Comparison of ENCODE assay signal across 14 cellular contexts in the genomic region with DNA sequence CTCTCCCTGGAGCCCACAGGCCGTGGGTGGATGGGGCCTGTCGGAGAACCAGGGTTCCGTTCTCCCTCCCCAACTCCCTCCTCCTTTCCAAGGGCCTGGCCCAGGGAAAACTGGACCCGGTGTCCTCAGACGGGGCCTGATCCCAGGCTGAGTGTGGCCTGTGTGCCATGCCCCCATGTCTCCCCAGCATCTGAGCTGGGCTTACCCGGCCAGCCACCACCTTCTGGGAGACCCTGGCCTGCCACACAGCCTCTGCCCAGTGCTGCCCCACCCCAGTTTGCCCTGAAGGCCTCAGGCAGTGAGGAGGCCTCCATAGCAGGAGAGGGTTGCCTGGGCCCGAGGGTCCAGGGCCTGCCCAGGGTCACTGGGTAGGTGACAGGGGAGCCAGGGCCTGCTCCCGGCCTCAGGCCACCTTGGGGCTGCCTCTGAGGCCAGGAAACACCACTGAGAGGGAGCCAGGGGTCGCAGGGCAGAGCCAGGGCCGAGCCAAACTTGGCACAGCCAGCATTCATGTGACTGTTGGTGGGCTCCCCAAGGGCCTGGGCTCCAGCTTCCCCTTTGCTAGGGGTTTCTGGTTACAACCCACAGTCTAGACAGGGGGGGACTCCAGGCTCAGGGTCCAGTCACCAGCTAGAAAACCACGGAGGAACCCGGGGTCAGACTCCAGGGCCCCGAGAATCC. TPM values are rescaled to one million over a fixed set of nuclear protein-coding genes. Genes with fewer than 3 reads are reported as not detected.
DNase-seq lines count a peak whose midpoint lies in the region; ATAC-seq and TF ChIP-seq lines count a peak whose summit lies in the region.
"Had no signal": no experiment of that assay in that cellular context is flagged by ENCODE, and none has a peak within 500 bp of the region (broad histone marks: within the 10 kb centered on the region; RNA-seq: fewer than 3 reads in every experiment).

No MANE protein-coding gene starts in this region.

- H2AK5ac ChIP-seq in neuronal stem cell (ENCODE audit: low read depth, low read length), result peak overlapping the region; percentile 81

- H3K27me3 ChIP-seq in neuronal stem cell (ENCODE audit: control insufficient read depth in 3 of 3, insufficient read depth in 3 of 3, low read depth in 1 of 3, low read length in 3 of 3), result peaks cover 7 to 45% (median 36%) of the 10 kb centered on the region in 3 experiments
- no peaks in the 10 kb centered on the region for H3K27me3 ChIP-seq in aorta (ENCODE audit: control insufficient read depth in 1 of 2, insufficient read depth in 2 of 2, low read length in 1 of 2)

- H3K27me3 Mint-ChIP-seq in natural killer cell treated with Interleukin-12 subunit alpha and Interleukin-12 subunit beta and Interleukin-15 and Interleukin-18, amount 100 ng/mL, for 72 hours, result peaks cover 4 to 12% of the 10 kb centered on the region in 2 donors
- peaks cover 0 to 13% of the 10 kb centered on the region in 2 donors for H3K27me3 Mint-ChIP-seq in natural killer cell (ENCODE audit: low read depth in 2 of 2)

- peak overlapping the region; percentile 25 for H3K4me2 ChIP-seq in neuronal stem cell (ENCODE audit: insufficient read depth, low read length, poor library complexity, severe bottlenecking)

- H3K23ac ChIP-seq in neuronal stem cell (ENCODE audit: low read depth, low read length, poor library complexity), result peak overlapping the region; percentile 80

- H3K27ac ChIP-seq in neuronal stem cell (replicated peaks; ENCODE audit: low read length) (no peak overlapping the region), aorta (ENCODE audit: low read depth in 1 of 2, low read length in 2 of 2) (peak overlapping the region; percentile 10 to 86)

- H3K14ac ChIP-seq in neuronal stem cell (ENCODE audit: low read length), result peak overlapping the region; percentile 38

- peak overlapping the region; percentile 43 to 47 for H3K27ac Mint-ChIP-seq in natural killer cell treated with Interleukin-12 subunit alpha and Interleukin-12 subunit beta and Interleukin-15 and Interleukin-18, amount 100 ng/mL, for 72 hours
- peak overlapping the region in 1 of 2 donors; percentile 78 for H3K27ac Mint-ChIP-seq in natural killer cell

- peak overlapping the region; percentile 71 for H3K4me3 Mint-ChIP-seq in natural killer cell treated with Interleukin-12 subunit alpha and Interleukin-12 subunit beta and Interleukin-15 and Interleukin-18, amount 100 ng/mL, for 72 hours
- no peak overlapping the region for H3K4me3 Mint-ChIP-seq in natural killer cell
- H3K4me3 Mint-ChIP-seq: stimulated activated naive CD8-positive, alpha-beta T cell treated with anti-CD3 and anti-CD28 coated beads, Interleukin-15, Interleukin-2, amounts not matched to agents 100 ng/mL and 50 ng/mL, for 24 hours had no signal

- TF ChIP-seq CTCF in natural killer cell (IDR thresholded peaks at IDR 0.05), result no peak

- H3K79me1 ChIP-seq in neuronal stem cell (ENCODE audit: low read depth, low read length), result no peaks in the 10 kb centered on the region

- no peak overlapping the region for H3K9ac ChIP-seq in neuronal stem cell (ENCODE audit: low read depth, low read length, poor library complexity)

- H3K4ac ChIP-seq in neuronal stem cell (ENCODE audit: low read length), result no peak overlapping the region

- no peak overlapping the region for H2BK5ac ChIP-seq in neuronal stem cell (ENCODE audit: low read length)

- peak overlapping the region; percentile 22 for H2BK12ac ChIP-seq in neuronal stem cell (ENCODE audit: low read length)

- no peak for ATAC-seq in natural killer cell treated with Interleukin-12 subunit alpha and Interleukin-12 subunit beta and Interleukin-15 and Interleukin-18, amount 100 ng/mL, for 72 hours
- ATAC-seq in natural killer cell (no peak), aorta (ENCODE audit: low FRiP score) (no peak), GM21515 (IDR thresholded peaks at IDR 0.05; ENCODE audit: unreplicated experiment) (no peak)

- peak overlapping the region; percentile 71 for H3K18ac ChIP-seq in neuronal stem cell (ENCODE audit: low read length)

- TF ChIP-seq POLR2A in erythroblast (IDR thresholded peaks at IDR 0.05; ENCODE audit: low read length), result peak; percentile 17

- peaks cover 0 to under 1% of the 10 kb centered on the region in 2 donors for H3K9me3 ChIP-seq in neuronal stem cell (replicated peaks in 1 of 2; ENCODE audit: control insufficient read depth in 2 of 2, insufficient read depth in 1 of 2, low read depth in 1 of 2, low read length in 2 of 2)
- H3K9me3 ChIP-seq in aorta (ENCODE audit: control insufficient read depth, low read length), result no peaks in the 10 kb centered on the region

- H3K4me3 ChIP-seq in neuronal stem cell (ENCODE audit: low read length in 2 of 2), result no peak overlapping the region
- H3K4me3 ChIP-seq in aorta (ENCODE audit: low read length in 2 of 2), result no peak overlapping the region

- peaks cover 4% of the 10 kb centered on the region for H3K36me3 Mint-ChIP-seq in natural killer cell treated with Interleukin-12 subunit alpha and Interleukin-12 subunit beta and Interleukin-15 and Interleukin-18, amount 100 ng/mL, for 72 hours
- no peaks in the 10 kb centered on the region for H3K36me3 Mint-ChIP-seq in natural killer cell

- H3K9me3 Mint-ChIP-seq in natural killer cell treated with Interleukin-12 subunit alpha and Interleukin-12 subunit beta and Interleukin-15 and Interleukin-18, amount 100 ng/mL, for 72 hours, result peaks cover 3% of the 10 kb centered on the region
- no peaks in the 10 kb centered on the region for H3K9me3 Mint-ChIP-seq in natural killer cell

- H3K36me3 ChIP-seq in neuronal stem cell (replicated peaks in 1 of 2; ENCODE audit: control insufficient read depth in 2 of 2, insufficient read depth in 2 of 2, low read length in 2 of 2) (peaks cover 2 to 13% of the 10 kb centered on the region in 2 donors), aorta (ENCODE audit: control insufficient read depth in 1 of 2, insufficient read depth in 2 of 2, low read length in 1 of 2) (peaks cover 0 to 4% of the 10 kb centered on the region in 2 donors)

- DNase-seq in natural killer cell treated with Interleukin-12 subunit alpha and Interleukin-12 subunit beta and Interleukin-15 and Interleukin-18, amount 100 ng/mL, for 72 hours (ENCODE audit: low spot score), result peak; percentile 58
- DNase-seq in natural killer cell, result no peak
- no peak for DNase-seq in erythroblast (lab: John Stamatoyannopoulos, UW)
- DNase-seq in neuronal stem cell (ENCODE audit: low spot score), result no peak
- DNase-seq in aorta, result peak; percentile 58 to 69
- no peak for DNase-seq in NCI-H82 treated with DMSO at 0.1 percent for 48 hours (lab: John Stamatoyannopoulos, UW; ENCODE audit: unreplicated experiment)
- DNase-seq in GM19240 (ENCODE audit: insufficient read length, low spot score), result no peak
- DNase-seq: activated CD8-positive, alpha-beta memory T cell treated with anti-CD3 and anti-CD28 coated beads, Interleukin-2, amount 50 U/mL, for 48 hours; NCI-H2029; stimulated activated CD4-positive, alpha-beta T cell treated with anti-CD3 and anti-CD28 coated beads, Interleukin-2, amount 100 ng/mL, for 48 hours had no signal

- no peak overlapping the region for H2BK120ac ChIP-seq in neuronal stem cell (ENCODE audit: low read depth, low read length)

- H3K4me1 Mint-ChIP-seq in natural killer cell treated with Interleukin-12 subunit alpha and Interleukin-12 subunit beta and Interleukin-15 and Interleukin-18, amount 100 ng/mL, for 72 hours (ENCODE audit: low read depth in 2 of 2), result peaks cover 29 to 43% of the 10 kb centered on the region in 2 donors
- peaks cover 30 to 84% of the 10 kb centered on the region in 2 donors for H3K4me1 Mint-ChIP-seq in natural killer cell

- H2BK15ac ChIP-seq in neuronal stem cell (ENCODE audit: low read length), result peak overlapping the region; percentile 37

- peak overlapping the region; percentile 17 for H4K8ac ChIP-seq in neuronal stem cell (ENCODE audit: low read depth, low read length)

- WGBS in neuronal stem cell (ENCODE audit: extremely low coverage in 2 of 2, insufficient read length in 2 of 2, insufficient replicate concordance in 1 of 2), 2 donors, result no CpG with 5 or more reads among the region's 13 CpGs
- 49 to 51% methylated on average over 13 of the region's 13 CpGs for WGBS in aorta, 2 donors

- H2AFZ ChIP-seq in neuronal stem cell (ENCODE audit: low read length), result no peak overlapping the region

- H4K91ac ChIP-seq in neuronal stem cell (ENCODE audit: low read depth, low read length, poor library complexity), result no peak overlapping the region

- intact Hi-C loops in natural killer cell (cut with micrococcal nuclease), result no loop called here
- intact Hi-C loops in aorta (cut with DNase I), result no loop called here

- peaks cover 0 to 14% of the 10 kb centered on the region in 2 donors for H3K4me1 ChIP-seq in neuronal stem cell (ENCODE audit: control insufficient read depth in 2 of 2, insufficient read depth in 1 of 2, low read depth in 1 of 2, low read length in 2 of 2)
- no peaks in the 10 kb centered on the region for H3K4me1 ChIP-seq in aorta (ENCODE audit: control insufficient read depth in 1 of 2, insufficient read depth in 2 of 2, low read length in 2 of 2)

RNA-seq across cellular contexts. Expression of a gene that starts 0.6 kb away (rescaled TPM):
- total RNA-seq in natural killer cell treated with Interleukin-12 subunit alpha and Interleukin-12 subunit beta and Interleukin-15 and Interleukin-18, amount 100 ng/mL, for 72 hours, result 1 to 10 TPM; 2.3 to 8.1 TPM
- total RNA-seq in natural killer cell (1 to 10 TPM; 5.5 to 8.1 (median 6.5) TPM), aorta (10 to 100 TPM; 10.7 to 15.0 TPM)
- polyA plus RNA-seq in neuronal stem cell (2013, experiment 1 of 2), result 0.40 TPM
- polyA plus RNA-seq in neuronal stem cell (2013, experiment 2 of 2), result 0.39 TPM
- polyA plus RNA-seq in aorta, result 10 to 100 TPM in 1 of 2 donors, 1 to 10 TPM in 1; 1.9 to 47.7 TPM

RNA-seq across cellular contexts. Expression of a gene that starts 12.7 kb away (rescaled TPM):
- 100 to 1,000 TPM; 350 to 592 TPM for total RNA-seq in natural killer cell treated with Interleukin-12 subunit alpha and Interleukin-12 subunit beta and Interleukin-15 and Interleukin-18, amount 100 ng/mL, for 72 hours
- total RNA-seq in natural killer cell, result 100 to 1,000 TPM; 388 to 446 (median 415) TPM
- polyA plus RNA-seq in neuronal stem cell (2013, experiment 1 of 2), result 48.8 TPM
- polyA plus RNA-seq in neuronal stem cell (2013, experiment 2 of 2), result 46.1 TPM
- total RNA-seq in aorta, result 100 to 1,000 TPM; 473 to 535 TPM
- polyA plus RNA-seq in aorta, result 100 to 1,000 TPM; 619 to 646 TPM

RNA-seq across cellular contexts. Expression of a gene that starts 54.0 kb away (rescaled TPM):
- total RNA-seq in natural killer cell treated with Interleukin-12 subunit alpha and Interleukin-12 subunit beta and Interleukin-15 and Interleukin-18, amount 100 ng/mL, for 72 hours, result not detected
- total RNA-seq in natural killer cell (not detected), aorta (not detected)
- polyA plus RNA-seq in neuronal stem cell (2013, experiment 1 of 2), result not detected
- not detected for polyA plus RNA-seq in neuronal stem cell (2013, experiment 2 of 2)
- not detected for polyA plus RNA-seq in aorta
- total RNA-seq: endothelial cell of umbilical vein had no signal
- polyA plus RNA-seq: endothelial cell of umbilical vein, neural cell had no signal

Comparison
In these comparisons a context has a peak if more than half of its experiments do, and no peak if none do; other contexts are left out.
1. DNase-seq: peak in natural killer cell treated with Interleukin-12 subunit alpha and Interleukin-12 subunit beta and Interleukin-15 and Interleukin-18, amount 100 ng/mL, for 72 hours (single experiment) and aorta (2 of 2); none in natural killer cell (single experiment), erythroblast (0 of 2), neuronal stem cell (single experiment), NCI-H82 treated with DMSO at 0.1 percent for 48 hours (single experiment) and GM19240 (single experiment).